Comparison of ENCODE assay signal across 23 cellular contexts in the genomic region with DNA sequence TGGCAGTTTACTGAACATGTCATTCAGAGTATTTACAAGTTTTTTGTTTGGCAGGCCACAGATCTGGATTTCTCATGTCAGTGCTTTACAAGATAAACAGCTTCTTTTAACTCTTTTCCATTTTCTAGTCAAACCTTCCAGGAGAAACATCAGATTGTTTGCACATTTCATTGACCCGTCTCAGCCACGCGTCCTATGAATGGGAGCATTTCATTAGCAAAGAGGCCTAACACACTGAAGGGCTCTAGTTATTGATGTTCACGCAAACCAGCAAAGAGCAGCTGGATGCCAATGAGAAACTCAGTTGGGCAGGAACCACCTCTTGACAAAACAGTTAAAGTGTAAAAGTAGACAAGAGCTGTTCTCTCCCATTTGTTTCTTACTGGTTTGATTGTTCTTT. TPM values are rescaled to one million over a fixed set of nuclear protein-coding genes. Genes with fewer than 3 reads are reported as not detected.
DNase-seq lines count a peak whose midpoint lies in the region; ATAC-seq lines count a peak whose summit lies in the region.
"Had no signal": no experiment of that assay in that cellular context is flagged by ENCODE, and none has a peak within 500 bp of the region (broad histone marks: within the 10 kb centered on the region; RNA-seq: fewer than 3 reads in every experiment).

No MANE protein-coding gene starts in this region.

- H3K4me1 Mint-ChIP-seq in memory B cell = no peaks in the 10 kb centered on the region
- H3K4me1 Mint-ChIP-seq in T-cell = no peaks in the 10 kb centered on the region
- H3K4me1 Mint-ChIP-seq: CD14-positive monocyte; CD8-positive, alpha-beta memory T cell had no signal

- in situ Hi-C loops in ACHN (cut with HindIII; ENCODE audit: low pct_ligation_motif_present, low pct_unique_long_range_greater_than_20kb, low sequenced_read_pairs) = no loop called here

- ATAC-seq in memory B cell (ENCODE audit: low read depth) = no peak
- ATAC-seq in T-cell (replicated peaks in 1 of 4) = no peak
- ATAC-seq: Right ventricle myocardium inferior, SK-N-SH treated with all-trans-retinoic acid at 6 μM for 48 hours had no signal

- peaks cover 37% of the 10 kb centered on the region for H3K36me3 Mint-ChIP-seq in memory B cell
- no peaks in the 10 kb centered on the region for H3K36me3 Mint-ChIP-seq in T-cell
- H3K36me3 Mint-ChIP-seq: CD14-positive monocyte; CD8-positive, alpha-beta memory T cell had no signal

- H3K9me3 Mint-ChIP-seq in memory B cell (no peaks in the 10 kb centered on the region), T-cell (no peaks in the 10 kb centered on the region)

- DNase-seq in NCI-H1092 treated with DMSO at 0.1 percent for 48 hours (lab: John Stamatoyannopoulos, UW) = peak; percentile 1
- no peak for DNase-seq in NCI-H1092 (lab: John Stamatoyannopoulos, UW)
- DNase-seq in NCI-H2107 (lab: John Stamatoyannopoulos, UW) = peak; percentile 30
- peak; percentile 4 for DNase-seq in NCI-H510A (lab: John Stamatoyannopoulos, UW)
- DNase-seq in memory B cell (ENCODE audit: low spot score in 2 of 2) = no peak
- no peak for DNase-seq in ACHN
- no peak for DNase-seq in T-cell
- no peak for DNase-seq in activated effector memory CD4-positive, alpha-beta T cell treated with Interleukin-2 at 50 U/mL for 16 hours
- DNase-seq: BE2C; Calu3; CD8-positive, alpha-beta memory T cell; KBM-7; MG63; NCI-H1694; NCI-H2081 treated with DMSO at 0.1 percent for 48 hours; NCI-H226; NCI-H526 treated with DMSO at 0.1 percent for 48 hours; PC-9; SJCRH30; T-helper 2 cell had no signal

- POLR2A ChIA-PET in T-cell (lab: Charles Lee) = no interaction called here

- H3K27ac Mint-ChIP-seq in memory B cell (peak overlapping the region; percentile 53), T-cell (no peak overlapping the region)
- H3K27ac Mint-ChIP-seq: CD14-positive monocyte; CD8-positive, alpha-beta memory T cell had no signal

- H3K27me3 Mint-ChIP-seq in memory B cell (no peaks in the 10 kb centered on the region), T-cell (no peaks in the 10 kb centered on the region)

- CTCF ChIA-PET in T-cell (lab: Charles Lee) = no interaction called here

- H3K4me3 Mint-ChIP-seq in memory B cell = no peak overlapping the region
- H3K4me3 Mint-ChIP-seq in T-cell = no peak overlapping the region
- H3K4me3 Mint-ChIP-seq: CD14-positive monocyte; CD8-positive, alpha-beta memory T cell had no signal

RNA-seq across cellular contexts. Expression of a gene that starts 29.2 kb away (rescaled TPM):
- 10 to 100 TPM; 50.7 to 57.6 (median 54.0) TPM for total RNA-seq in T-cell

Comparison
In these comparisons a context has a peak if more than half of its experiments do, and no peak if none do; other contexts are left out.
1. DNase-seq: peak in NCI-H1092 treated with DMSO at 0.1 percent for 48 hours (single experiment), NCI-H2107 (single experiment) and NCI-H510A (single experiment); none in NCI-H1092 (single experiment), memory B cell (0 of 2), ACHN (single experiment), T-cell (0 of 34) and activated effector memory CD4-positive, alpha-beta T cell treated with Interleukin-2 at 50 U/mL for 16 hours (single experiment).